Comparison of ENCODE assay signal across 8 cellular contexts in the genomic region with DNA sequence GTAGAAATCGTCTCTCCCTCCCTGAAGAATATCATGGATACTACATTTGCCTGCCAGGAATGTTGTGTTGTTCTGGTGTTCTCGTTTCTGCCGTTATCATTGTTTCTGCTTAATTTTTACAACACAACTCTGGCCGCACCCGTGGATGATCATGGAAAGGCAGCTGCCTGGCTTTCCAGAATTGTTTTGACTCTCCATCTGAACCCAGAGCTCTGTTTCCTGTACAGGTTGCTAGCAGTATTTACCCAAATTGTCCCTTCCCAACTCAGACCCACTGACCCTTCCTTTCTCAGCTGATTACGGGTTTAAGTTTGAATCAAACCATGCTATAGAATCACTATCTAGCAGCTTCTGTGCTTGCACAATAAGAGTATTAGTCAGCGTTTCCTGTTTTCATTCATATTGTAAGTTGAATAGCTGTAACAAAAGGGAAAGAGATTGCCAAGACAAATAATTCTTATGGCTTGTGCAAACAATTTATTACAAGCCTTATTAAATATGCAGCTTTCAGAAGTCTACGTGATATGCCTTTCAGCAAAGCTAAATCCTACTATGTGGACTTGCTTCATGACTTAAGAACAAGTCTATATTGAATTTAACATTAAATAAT.
DNase-seq lines count a peak whose midpoint lies in the region; ATAC-seq and TF ChIP-seq lines count a peak whose summit lies in the region.

No MANE protein-coding gene starts in this region.

- TF ChIP-seq CTCF in type B pancreatic cell (conservative IDR thresholded peaks at IDR 0.05) = no peak

- peaks cover 3% of the 10 kb centered on the region for H3K36me3 Mint-ChIP-seq in type B pancreatic cell

- peaks cover 30% of the 10 kb centered on the region for H3K4me1 Mint-ChIP-seq in type B pancreatic cell (ENCODE audit: unreplicated experiment)

- H3K27ac Mint-ChIP-seq in type B pancreatic cell = no peak overlapping the region

- H3K4me3 Mint-ChIP-seq in type B pancreatic cell = no peak overlapping the region

- no peaks in the 10 kb centered on the region for H3K27me3 Mint-ChIP-seq in type B pancreatic cell

- H3K9me3 Mint-ChIP-seq in type B pancreatic cell = no peaks in the 10 kb centered on the region

- DNase-seq in AG08395 (ENCODE audit: low spot score) (peak; percentile 74), SHP77 (lab: John Stamatoyannopoulos, UW) (peak; percentile 22 to 39), fibroblast of peridontal ligament (ENCODE audit: extremely low read depth) (peak; percentile 91), smooth muscle cell of the brain vasculature (ENCODE audit: low read depth, low spot score) (peak; percentile 61), type B pancreatic cell (ENCODE audit: extremely low spot score, unreplicated experiment) (no peak), HK-2 (ENCODE audit: unreplicated experiment) (no peak)
- no peak for DNase-seq in activated effector memory CD4-positive, alpha-beta T cell treated with Interleukin-2 at 50 U/mL for 16 hours

- peak; percentile 51 for ATAC-seq in HG03060 (IDR thresholded peaks at IDR 0.05; ENCODE audit: low read depth, unreplicated experiment)

Comparison
In these comparisons a context has a peak if more than half of its experiments do, and no peak if none do; other contexts are left out.
1. DNase-seq: peak in AG08395 (single experiment), SHP77 (2 of 2), fibroblast of peridontal ligament (single experiment) and smooth muscle cell of the brain vasculature (single experiment); none in type B pancreatic cell (single experiment), activated effector memory CD4-positive, alpha-beta T cell treated with Interleukin-2 at 50 U/mL for 16 hours (single experiment) and HK-2 (single experiment).